ENCODE assay signal across 38 cellular contexts in genomic region chr12:123001467-123001866, GRCh38.
"Had no signal": no experiment of that assay in that cellular context is flagged by ENCODE, and none has a peak within 500 bp of the region (broad histone marks: within the 10 kb centered on the region; RNA-seq: fewer than 3 reads in every experiment).

No MANE protein-coding gene starts in this region.

- ATAC-seq: activated CD4-positive, alpha-beta T cell treated with anti-CD3 and anti-CD28 coated beads for 36 hours; activated CD4-positive, CD25-positive, alpha-beta regulatory T cell treated with anti-CD3 and anti-CD28 coated beads, Interleukin-2, amount 50 U/mL, for 24 hours; activated CD8-positive, alpha-beta T cell treated with anti-CD3 and anti-CD28 coated beads for 36 hours; activated naive CD4-positive, alpha-beta T cell treated with anti-CD3 and anti-CD28 coated beads, Interleukin-2, amount 50 U/mL, for 72 hours; activated T-cell treated with anti-CD3 and anti-CD28 coated beads, Interleukin-2, amount 50 U/mL, for 4 hours; activated T-cell treated with anti-CD3 and anti-CD28 coated beads, Interleukin-2, amount 50 U/mL, for 72 hours; activated T-helper 17 cell treated with anti-CD3 and anti-CD28 coated beads, Interleukin-2, amount 50 U/mL, for 72 hours; body of pancreas; WTC11 had no signal

- H3K9me3 ChIP-seq: adrenal gland, body of pancreas, breast epithelium had no signal

- H3K36me3 ChIP-seq: brain microvascular endothelial cell, breast epithelium, cardiac muscle cell, WERI-Rb-1 had no signal

- FAIRE-seq: astrocyte, TTC549 had no signal

- H3K4me1 ChIP-seq: adrenal gland, body of pancreas, breast epithelium had no signal

- H3K4me3 ChIP-seq: adrenal gland, body of pancreas, breast epithelium, cardiac muscle cell had no signal

- H3K27ac ChIP-seq: adrenal gland, body of pancreas, brain microvascular endothelial cell, breast epithelium, cardiac muscle cell, WERI-Rb-1 had no signal

- DNase-seq: activated CD4-positive, alpha-beta memory T cell treated with anti-CD3 and anti-CD28 coated beads for 36 hours; activated CD4-positive, alpha-beta T cell treated with anti-CD3 and anti-CD28 coated beads for 1 hour; activated CD4-positive, alpha-beta T cell treated with anti-CD3 and anti-CD28 coated beads for 36 hours; activated CD4-positive, alpha-beta T cell treated with anti-CD3 and anti-CD28 coated beads, Interleukin-2, amount 10 ng/mL, durations not matched to agents 24 days and 14 days; activated CD4-positive, alpha-beta T cell treated with anti-CD3 and anti-CD28 coated beads, Interleukin-2, amount 50 U/mL, for 1 hour; activated CD4-positive, alpha-beta T cell treated with anti-CD3 and anti-CD28 coated beads, Interleukin-2, amount 50 U/mL, for 4 hours; activated CD4-positive, CD25-positive, alpha-beta regulatory T cell; activated CD8-positive, alpha-beta memory T cell treated with anti-CD3 and anti-CD28 coated beads, Interleukin-2, amount 50 U/mL, for 4 hours; activated CD8-positive, alpha-beta T cell treated with anti-CD3 and anti-CD28 coated beads for 36 hours; activated effector memory CD4-positive, alpha-beta T cell treated with anti-CD3 and anti-CD28 coated beads, Interleukin-2, amount 50 U/mL, for 16 hours; activated gamma-delta T cell treated with Interleukin-2 at 50 U/mL for 16 hours; activated naive CD4-positive, alpha-beta T cell; activated naive CD4-positive, alpha-beta T cell treated with anti-CD3 and anti-CD28 coated beads, Interleukin-2, amount 10 ng/mL, durations not matched to agents 7 days and 5 days; activated naive CD8-positive, alpha-beta T cell treated with anti-CD3 and anti-CD28 coated beads for 36 hours; activated T-cell treated with anti-CD3 and anti-CD28 coated beads for 4 hours; activated T-cell treated with anti-CD3 and anti-CD28 coated beads, Interleukin-2, amount 50 U/mL, for 1 hour; activated T-cell treated with anti-CD3 and anti-CD28 coated beads, Interleukin-2, amount 50 U/mL, for 4 hours; activated T-cell treated with anti-CD3 and anti-CD28 coated beads, Interleukin-2, amount 50 U/mL, for 72 hours; adrenal gland; amniotic stem cell; aorta; body of pancreas; brain microvascular endothelial cell; caudate nucleus; cerebellar nuclear complex; SW 1271; T-helper 1 cell; T-helper 2 cell; T-helper 9 cell; WERI-Rb-1 had no signal

- H3K27me3 ChIP-seq: adrenal gland, body of pancreas, brain microvascular endothelial cell, breast epithelium, cardiac muscle cell had no signal
